ENCODE assay signal across 8 cellular contexts in the genomic region with DNA sequence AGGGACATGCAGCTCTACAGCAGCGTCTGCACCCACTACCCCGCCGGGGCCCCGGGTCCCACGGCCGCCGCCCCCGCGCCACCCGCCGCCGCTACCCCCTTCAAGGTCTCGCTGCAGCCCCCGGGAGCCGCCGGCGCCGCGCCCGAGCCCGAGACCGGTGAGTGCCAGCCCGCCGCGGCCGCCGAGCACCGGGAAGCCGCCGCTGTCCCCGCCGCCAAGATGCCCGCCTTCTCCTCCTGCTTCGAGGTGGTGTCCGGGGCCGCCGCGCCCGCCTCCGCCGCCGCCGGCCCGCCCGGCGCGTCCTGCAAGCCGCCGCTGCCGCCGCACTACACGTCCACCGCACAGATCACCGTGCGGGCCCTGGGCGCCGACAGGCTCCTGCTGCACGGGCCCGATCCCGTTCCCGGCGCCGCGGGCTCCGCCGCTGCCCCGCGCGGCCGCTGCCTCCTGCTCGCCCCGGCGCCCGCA. TPM values are rescaled to one million over a fixed set of nuclear protein-coding genes. Genes with fewer than 3 reads are reported as not detected.
DNase-seq lines count a peak whose midpoint lies in the region; ATAC-seq and TF ChIP-seq lines count a peak whose summit lies in the region.

No MANE protein-coding gene starts in this region.

- peak overlapping the region; percentile 85 for H4K8ac ChIP-seq in trophoblast cell (ENCODE audit: low read depth, low read length)

- peak overlapping the region; percentile 90 to 99 (median 96) for H3K27ac ChIP-seq in heart left ventricle
- peak overlapping the region; percentile 16 for H3K27ac ChIP-seq in trophoblast cell (ENCODE audit: low read depth, low read length)

- TF ChIP-seq CTCF in heart left ventricle (IDR thresholded peaks at IDR 0.05) = no peak

- H3K9me3 ChIP-seq in heart left ventricle (no peaks in the 10 kb centered on the region), trophoblast cell (ENCODE audit: insufficient read depth, low read depth, low read length) (no peaks in the 10 kb centered on the region)

- WGBS in heart left ventricle, 4 donors = 0 to 1% (median 0%) methylated on average over 8 to 74 of the region's 74 CpGs; no CpG with 5 or more reads in 1 of the 4 donors
- WGBS in trophoblast cell (ENCODE audit: extremely low coverage, insufficient coverage, insufficient read length) = no CpG with 5 or more reads among the region's 74 CpGs

- H2AFZ ChIP-seq in trophoblast cell (ENCODE audit: insufficient read depth, low read length, poor library complexity) = peak overlapping the region; percentile 98

- intact Hi-C loops in heart left ventricle (cut with DNase I) = loop anchor here in 5 of 10 donors (2.0 to 10.0 kb wide), 4 partner anchors 37 to 95 kb away; a partner anchor contains a TSS
- intact Hi-C loops in left ventricle myocardium superior (cut with micrococcal nuclease) = no loop called here

- peak overlapping the region; percentile 73 to 95 (median 88) for H3K4me3 ChIP-seq in heart left ventricle
- peak overlapping the region; percentile 85 for H3K4me3 ChIP-seq in trophoblast cell (ENCODE audit: low read depth, low read length)

- peak overlapping the region; percentile 57 for H4K12ac ChIP-seq in trophoblast cell (ENCODE audit: low read depth, low read length)

- H3K79me1 ChIP-seq in trophoblast cell (ENCODE audit: low read length) = peaks cover 9% of the 10 kb centered on the region

- ATAC-seq in heart left ventricle (no peak), left ventricle myocardium superior (no peak), HG02870 (IDR thresholded peaks at IDR 0.05; ENCODE audit: unreplicated experiment) (peak; percentile 7), GM18858 (IDR thresholded peaks at IDR 0.05; ENCODE audit: unreplicated experiment) (no peak)

- H3K4me1 ChIP-seq in heart left ventricle (peaks cover 4 to 38% (median 26%) of the 10 kb centered on the region in 12 donors), trophoblast cell (ENCODE audit: control insufficient read depth in 1 of 2, insufficient read depth in 2 of 2, low read length in 2 of 2) (peaks cover 3 to 7% of the 10 kb centered on the region in 2 experiments)

- H2BK120ac ChIP-seq in trophoblast cell (ENCODE audit: insufficient read depth, low read length, poor library complexity) = peak overlapping the region; percentile 83

- peak overlapping the region; percentile 85 for H3K14ac ChIP-seq in trophoblast cell (ENCODE audit: low read length)

- peak overlapping the region; percentile 97 for H3K4me2 ChIP-seq in trophoblast cell (ENCODE audit: low read length)

- no peak overlapping the region for H2BK5ac ChIP-seq in trophoblast cell (ENCODE audit: low read depth, low read length, poor library complexity)

- H3K27me3 ChIP-seq in heart left ventricle = no peaks in the 10 kb centered on the region
- H3K27me3 ChIP-seq in trophoblast cell (ENCODE audit: insufficient read depth, low read length) = no peaks in the 10 kb centered on the region

- peak in 1 of 2 donors; percentile 40 for TF ChIP-seq POLR2A in heart left ventricle (IDR thresholded peaks at IDR 0.05)
- no peak for TF ChIP-seq POLR2A in erythroblast (IDR thresholded peaks at IDR 0.05; ENCODE audit: low read length)

- H3K9ac ChIP-seq in trophoblast cell (ENCODE audit: low read length) = peak overlapping the region; percentile 76

- peak overlapping the region; percentile 75 for H3K4ac ChIP-seq in trophoblast cell (ENCODE audit: low read depth, low read length)

- H3K36me3 ChIP-seq in heart left ventricle (peaks cover 0 to 23% (median 9%) of the 10 kb centered on the region in 9 donors), trophoblast cell (ENCODE audit: control insufficient read depth in 1 of 2, insufficient read depth in 2 of 2, low read length in 2 of 2) (no peaks in the 10 kb centered on the region)

- peak overlapping the region; percentile 49 for H2BK12ac ChIP-seq in trophoblast cell (ENCODE audit: low read length)

- peaks cover 8% of the 10 kb centered on the region for H3K79me2 ChIP-seq in trophoblast cell (ENCODE audit: control insufficient read depth, insufficient read depth, low read length, poor library complexity)

- H4K91ac ChIP-seq in trophoblast cell (ENCODE audit: low read depth, low read length) = peak overlapping the region; percentile 11

- peak overlapping the region; percentile 94 for H3K18ac ChIP-seq in trophoblast cell (ENCODE audit: low read length)

- DNase-seq in heart left ventricle (peak in 1 of 5 donors; percentile 37), left ventricle myocardium superior (no peak), T-helper 1 cell (peak in 4 of 5 donors; percentile 10 to 33 (median 22)), erythroblast (lab: John Stamatoyannopoulos, UW) (peak; percentile 65 to 82), trophoblast cell (no peak), T1000 (lab: John Stamatoyannopoulos, UW) (no peak)

- H2AK5ac ChIP-seq in trophoblast cell (ENCODE audit: low read length) = no peak overlapping the region

- H3K23ac ChIP-seq in trophoblast cell (ENCODE audit: low read length) = no peak overlapping the region

RNA-seq across cellular contexts. Expression of a gene that starts 0.6 kb away (rescaled TPM):
- total RNA-seq in heart left ventricle (10 to 100 TPM in 8 of 9 donors, 1 to 10 TPM in 1; 8.7 to 48.3 (median 19.7) TPM), left ventricle myocardium superior (14.6 TPM)
- 10 to 100 TPM; 16.7 to 60.9 TPM for polyA plus RNA-seq in heart left ventricle
- 3.3 and 3.5 TPM in 2 replicates for polyA plus RNA-seq in trophoblast cell (2013)

Comparison
In these comparisons a context has a peak if more than half of its experiments do, and no peak if none do; other contexts are left out.
1. DNase-seq: peak in T-helper 1 cell (4 of 5) and erythroblast (2 of 2); none in left ventricle myocardium superior (single experiment), trophoblast cell (0 of 2) and T1000 (single experiment).